In genomic region chr3:19866751-19867347, GRCh38 we compare ENCODE assay signal across 8 cellular contexts.
A peak's percentile ranks its signal among the peaks of the same experiment; 100 is the strongest.
DNase-seq lines count a peak whose midpoint lies in the region; ATAC-seq and TF ChIP-seq lines count a peak whose summit lies in the region.

No MANE protein-coding gene starts in this region.

- TF ChIP-seq CTCF in body of pancreas (IDR thresholded peaks at IDR 0.05), result peak; percentile 53 to 83 (median 77)

- ATAC-seq in GM21619 (IDR thresholded peaks at IDR 0.05; ENCODE audit: unreplicated experiment) (peak; percentile 93), body of pancreas (peak; percentile 85)

- no peaks in the 10 kb centered on the region for H3K27me3 ChIP-seq in body of pancreas

- no peaks in the 10 kb centered on the region for H3K9me3 ChIP-seq in body of pancreas

- no peak for TF ChIP-seq POLR2A in body of pancreas (IDR thresholded peaks at IDR 0.05)

- no peaks in the 10 kb centered on the region for H3K4me1 ChIP-seq in body of pancreas

- no peaks in the 10 kb centered on the region for H3K36me3 ChIP-seq in body of pancreas (replicated peaks in 1 of 2; ENCODE audit: insufficient read depth in 1 of 2, low read depth in 2 of 2)

- no peak overlapping the region for H3K4me3 ChIP-seq in body of pancreas

- intact Hi-C loops in body of pancreas (cut with DNase I), result no loop called here

- peak; percentile 9 for DNase-seq in NCI-H2107 treated with DMSO at 0.1 percent for 48 hours (lab: John Stamatoyannopoulos, UW; ENCODE audit: unreplicated experiment)
- DNase-seq in NCI-H2107 (lab: John Stamatoyannopoulos, UW), result no peak
- peak; percentile 48 for DNase-seq in HuH-7.5 (ENCODE audit: low spot score)
- peak; percentile 54 for DNase-seq in RPMI7951 (ENCODE audit: low read depth)
- DNase-seq in body of pancreas, result peak; percentile 38 to 50 (median 48)
- peak; percentile 93 for DNase-seq in inferior parietal cortex (ENCODE audit: extremely low spot score)
- peak; percentile 29 to 42 for DNase-seq in stimulated activated CD4-positive, alpha-beta T cell treated with anti-CD3 and anti-CD28 coated beads, Interleukin-2, amount 100 ng/mL, for 24 hours

- WGBS in body of pancreas, 2 donors, result 4 to 6% methylated on average over 7 of the region's 7 CpGs

- no peak overlapping the region for H3K27ac ChIP-seq in body of pancreas
